In genomic region chr5:9454012-9454481, GRCh38 we compare ENCODE assay signal across 16 cellular contexts.
DNase-seq lines count a peak whose midpoint lies in the region; ATAC-seq and TF ChIP-seq lines count a peak whose summit lies in the region.
"Had no signal": no experiment of that assay in that cellular context is flagged by ENCODE, and none has a peak within 500 bp of the region (broad histone marks: within the 10 kb centered on the region; RNA-seq: fewer than 3 reads in every experiment).

No MANE protein-coding gene starts in this region.

- TF ChIP-seq CTCF in Peyer's patch (IDR thresholded peaks at IDR 0.05), result no peak

- no peaks in the 10 kb centered on the region for H3K9me3 ChIP-seq in Peyer's patch

- peak overlapping the region in 1 of 4 donors; percentile 10 for H3K4me3 ChIP-seq in Peyer's patch
- H3K4me3 ChIP-seq: coronary artery had no signal

- no peak for TF ChIP-seq POLR2A in Peyer's patch (IDR thresholded peaks at IDR 0.05)

- H3K4me1 ChIP-seq in Peyer's patch, result no peaks in the 10 kb centered on the region

- H3K27me3 ChIP-seq in Peyer's patch, result no peaks in the 10 kb centered on the region

- ATAC-seq in GM18511 (IDR thresholded peaks at IDR 0.05; ENCODE audit: unreplicated experiment), result peak; percentile 63
- ATAC-seq: activated T-helper 17 cell treated with anti-CD3 and anti-CD28 coated beads, Interleukin-2, amount 50 U/mL, for 72 hours had no signal

- peak overlapping the region in 3 of 4 donors; percentile 33 to 67 (median 64) for H3K27ac ChIP-seq in Peyer's patch
- H3K27ac ChIP-seq: coronary artery had no signal

- DNase-seq in AG08395 (ENCODE audit: low spot score) (peak; percentile 71), Peyer's patch (peak in 2 of 3 donors; percentile 75 to 79), islet precursor cell (peak; percentile 96), NCI-H446 (lab: John Stamatoyannopoulos, UW) (no peak), DMS153 (lab: John Stamatoyannopoulos, UW) (no peak), amygdala (lab: John Stamatoyannopoulos, UW) (no peak), NCI-H2196 (lab: John Stamatoyannopoulos, UW; ENCODE audit: unreplicated experiment) (no peak)
- DNase-seq: activated CD4-positive, alpha-beta memory T cell treated with anti-CD3 and anti-CD28 coated beads for 36 hours; aorta; hypothalamus; NCI-H1048; SHP77; stimulated activated naive CD4-positive, alpha-beta T cell had no signal

- no peaks in the 10 kb centered on the region for H3K36me3 ChIP-seq in Peyer's patch

Comparison
In these comparisons a context has a peak if more than half of its experiments do, and no peak if none do; other contexts are left out.
1. DNase-seq: peak in AG08395 (single experiment), Peyer's patch (2 of 3) and islet precursor cell (single experiment); none in NCI-H446 (0 of 2), DMS153 (single experiment), amygdala (0 of 56) and NCI-H2196 (single experiment).